8 cellular contexts compared by ENCODE assay signal in genomic region chr10:89327803-89328441, GRCh38. TPM values are rescaled to one million over a fixed set of nuclear protein-coding genes. Genes with fewer than 3 reads are reported as not detected.
DNase-seq lines count a peak whose midpoint lies in the region; TF ChIP-seq lines count a peak whose summit lies in the region.

IFIT3 (plus strand) TSS chr10:89327997; CDS start chr10:89328074, 77 bp downstream.

- 56 to 77% methylated on average over 5 to 7 of the region's 7 CpGs for WGBS in endodermal cell (ENCODE audit: insufficient coverage in 1 of 2, insufficient read length in 1 of 2), 2 experiments

- H3K27me3 ChIP-seq in endodermal cell (ENCODE audit: control insufficient read depth, insufficient read depth, low read length, poor library complexity, severe bottlenecking) = no peaks in the 10 kb centered on the region

- H3K4me1 Mint-ChIP-seq in T-helper 1 cell treated with Interleukin-12 subunit alpha and Interleukin-12 subunit beta and Interleukin-4 antibody, amounts not matched to agents 30 μg/mL and 1 μg/mL, for 36 hours (ENCODE audit: low read depth) = peaks cover 38% of the 10 kb centered on the region
- peaks cover 38% of the 10 kb centered on the region for H3K4me1 Mint-ChIP-seq in endodermal cell

- DNase-seq in NCI-H2171 treated with DMSO at 0.1 percent for 48 hours (lab: John Stamatoyannopoulos, UW) (peak; percentile 14), NCI-H2171 (lab: John Stamatoyannopoulos, UW) (no peak), HT1080 (ENCODE audit: low read depth) (peak; percentile 89), endodermal cell (no peak), medulla oblongata (ENCODE audit: extremely low spot score) (peak; percentile 90), superior temporal gyrus (ENCODE audit: extremely low spot score) (peak; percentile 84), NCI-H524 treated with DMSO at 0.1 percent for 48 hours (lab: John Stamatoyannopoulos, UW) (no peak)

- H3K9ac ChIP-seq in endodermal cell (ENCODE audit: extremely low read depth, low read length, poor library complexity, severe bottlenecking) = no peak within 1 kb of the TSS

- peak within 1 kb of the TSS; percentile 92 for H3K27ac ChIP-seq in endodermal cell (ENCODE audit: low read depth, low read length)

- H3K36me3 ChIP-seq in endodermal cell (ENCODE audit: control insufficient read depth, insufficient read depth, low read length) = no peaks in the 10 kb centered on the region

- H3K27ac Mint-ChIP-seq in T-helper 1 cell treated with Interleukin-12 subunit alpha and Interleukin-12 subunit beta and Interleukin-4 antibody, amounts not matched to agents 30 μg/mL and 1 μg/mL, for 36 hours = peak within 1 kb of the TSS; percentile 76
- H3K27ac Mint-ChIP-seq in endodermal cell = peak within 1 kb of the TSS; percentile 90

- peak within 1 kb of the TSS; percentile 86 for H3K4me3 Mint-ChIP-seq in T-helper 1 cell treated with Interleukin-12 subunit alpha and Interleukin-12 subunit beta and Interleukin-4 antibody, amounts not matched to agents 30 μg/mL and 1 μg/mL, for 36 hours
- H3K4me3 Mint-ChIP-seq in endodermal cell = no peak within 1 kb of the TSS

- TF ChIP-seq CTCF in endodermal cell (conservative IDR thresholded peaks at IDR 0.05) = no peak

- no peak within 1 kb of the TSS for H3K4me3 ChIP-seq in endodermal cell (ENCODE audit: low read length)

- H3K4me1 ChIP-seq in endodermal cell (ENCODE audit: control insufficient read depth, insufficient read depth, low read length) = peaks cover 16% of the 10 kb centered on the region

- H3K9me3 Mint-ChIP-seq in T-helper 1 cell treated with Interleukin-12 subunit alpha and Interleukin-12 subunit beta and Interleukin-4 antibody, amounts not matched to agents 30 μg/mL and 1 μg/mL, for 36 hours = peaks cover 5% of the 10 kb centered on the region
- no peaks in the 10 kb centered on the region for H3K9me3 Mint-ChIP-seq in endodermal cell

- peaks cover 39% of the 10 kb centered on the region for H3K27me3 Mint-ChIP-seq in T-helper 1 cell treated with Interleukin-12 subunit alpha and Interleukin-12 subunit beta and Interleukin-4 antibody, amounts not matched to agents 30 μg/mL and 1 μg/mL, for 36 hours (ENCODE audit: low read depth)
- no peaks in the 10 kb centered on the region for H3K27me3 Mint-ChIP-seq in endodermal cell (ENCODE audit: insufficient read depth)

- H3K36me3 Mint-ChIP-seq in T-helper 1 cell treated with Interleukin-12 subunit alpha and Interleukin-12 subunit beta and Interleukin-4 antibody, amounts not matched to agents 30 μg/mL and 1 μg/mL, for 36 hours (ENCODE audit: low read depth) = peaks cover 14% of the 10 kb centered on the region
- no peaks in the 10 kb centered on the region for H3K36me3 Mint-ChIP-seq in endodermal cell (ENCODE audit: low read depth)

- no peaks in the 10 kb centered on the region for H3K9me3 ChIP-seq in endodermal cell (ENCODE audit: control insufficient read depth, low read length)

RNA-seq across cellular contexts. Expression of gene IFIT3, which starts in this region (rescaled TPM):
- 5.4 and 5.9 TPM in 2 replicates for total RNA-seq in HT1080 (2014; rRNA removed; shearing (Covaris generic))
- 3.9 and 4.4 TPM in 2 replicates for polyA plus RNA-seq in HT1080 (2015; cell fraction: cytosol; rRNA removed)
- polyA plus RNA-seq in HT1080 (2015; cell fraction: nucleus; rRNA removed) = 6.9 and 7.3 TPM in 2 replicates
- total RNA-seq in endodermal cell = under 1 TPM in 1 of 2 donors, not detected in 1; 0.42 TPM
- 0.61 TPM for polyA plus RNA-seq in endodermal cell (2013, experiment 1 of 2)
- 0.41 TPM for polyA plus RNA-seq in endodermal cell (2013, experiment 2 of 2)

Comparison
In these comparisons a context has a peak if more than half of its experiments do, and no peak if none do; other contexts are left out.
1. DNase-seq: peak in NCI-H2171 treated with DMSO at 0.1 percent for 48 hours (single experiment), HT1080 (single experiment), medulla oblongata (single experiment) and superior temporal gyrus (single experiment); none in NCI-H2171 (single experiment), endodermal cell (single experiment) and NCI-H524 treated with DMSO at 0.1 percent for 48 hours (single experiment).